ENCODE assay signal across 1 cellular context in genomic region chr14:101248840-101249675, GRCh38.
TF ChIP-seq lines count a peak whose summit lies in the region.

No MANE protein-coding gene starts in this region.

TF ChIP-seq in SK-N-SH, 30 proteins besides CTCF, POLR2A, EP300 and RAD21 (continued from another document):
- TF ChIP-seq REST (IDR thresholded peaks at IDR 0.05; ENCODE audit: low read depth, low read length) (no peak), TAF1 (IDR thresholded peaks at IDR 0.05; ENCODE audit: borderline replicate concordance, low read depth, low read length) (no peak), RXRA (IDR thresholded peaks at IDR 0.05; ENCODE audit: borderline replicate concordance, low read depth) (no peak), NRF1 (IDR thresholded peaks at IDR 0.05; ENCODE audit: low read depth, low read length) (no peak), MEF2A (IDR thresholded peaks at IDR 0.05; ENCODE audit: borderline replicate concordance, low read depth) (no peak), GATA2 (CRISPR knock-in tag; IDR thresholded peaks at IDR 0.05) (no peak), JUND (IDR thresholded peaks at IDR 0.05) (no peak), USF1 (IDR thresholded peaks at IDR 0.05; ENCODE audit: borderline replicate concordance, low read depth) (no peak), ZBTB33 (IDR thresholded peaks at IDR 0.05; ENCODE audit: borderline replicate concordance, low read depth) (no peak)
